Comparison of ENCODE assay signal across 2 cellular contexts in the genomic region with DNA sequence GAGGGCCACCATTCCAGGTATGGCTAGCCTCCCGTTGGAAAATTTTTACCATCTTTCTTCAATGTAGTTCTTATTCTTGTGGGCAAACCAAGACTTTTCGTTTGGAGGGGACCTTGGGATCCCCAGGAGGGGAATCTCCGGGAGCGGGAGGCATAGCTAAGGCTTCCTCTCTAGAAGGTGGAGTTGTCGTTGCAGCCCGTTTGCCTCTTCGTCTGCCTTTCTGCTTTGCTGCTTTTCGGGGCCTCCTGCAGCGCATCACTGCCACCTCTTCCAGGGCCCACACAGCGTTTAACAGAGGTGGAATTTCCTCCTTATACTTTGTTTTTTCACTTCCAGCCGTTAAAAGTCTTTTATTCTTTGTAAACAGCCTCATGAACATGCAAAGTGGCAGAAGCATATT.
TF ChIP-seq lines count a peak whose summit lies in the region.

No MANE protein-coding gene starts in this region.

TF ChIP-seq in SK-N-SH, 30 proteins besides CTCF, POLR2A, EP300 and RAD21:
- TF ChIP-seq NRF1 (IDR thresholded peaks at IDR 0.05; ENCODE audit: low read depth, low read length) (no peak), FOSL2 (IDR thresholded peaks at IDR 0.05; ENCODE audit: borderline replicate concordance, low read depth) (no peak), TAF1 (IDR thresholded peaks at IDR 0.05; ENCODE audit: borderline replicate concordance, low read depth, low read length) (no peak), GABPA (IDR thresholded peaks at IDR 0.05; ENCODE audit: low read depth) (no peak), JUND (IDR thresholded peaks at IDR 0.05) (no peak), FOXM1 (IDR thresholded peaks at IDR 0.05; ENCODE audit: low read depth) (no peak), TCF12 (IDR thresholded peaks at IDR 0.05) (no peak), FOXJ3 (CRISPR knock-in tag; IDR thresholded peaks at IDR 0.05) (no peak), MEF2A (IDR thresholded peaks at IDR 0.05; ENCODE audit: borderline replicate concordance, low read depth) (no peak), POLR2AphosphoS5 (IDR thresholded peaks at IDR 0.05; ENCODE audit: low read depth, low read length) (no peak), YY1 (IDR thresholded peaks at IDR 0.05; ENCODE audit: low read depth) (no peak), CHD2 (IDR thresholded peaks at IDR 0.05; ENCODE audit: low read length, partially characterized antibody) (no peak), SMC3 (IDR thresholded peaks at IDR 0.05; ENCODE audit: low read depth, low read length) (no peak), EZH2phosphoT487 (IDR thresholded peaks at IDR 0.05; ENCODE audit: borderline replicate concordance, low read depth) (no peak)
- TF ChIP-seq, protein P1, sequence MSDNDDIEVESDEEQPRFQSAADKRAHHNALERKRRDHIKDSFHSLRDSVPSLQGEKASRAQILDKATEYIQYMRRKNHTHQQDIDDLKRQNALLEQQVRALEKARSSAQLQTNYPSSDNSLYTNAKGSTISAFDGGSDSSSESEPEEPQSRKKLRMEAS (IDR thresholded peaks at IDR 0.05; ENCODE audit: low read depth), result no peak
- TF ChIP-seq, protein P2, sequence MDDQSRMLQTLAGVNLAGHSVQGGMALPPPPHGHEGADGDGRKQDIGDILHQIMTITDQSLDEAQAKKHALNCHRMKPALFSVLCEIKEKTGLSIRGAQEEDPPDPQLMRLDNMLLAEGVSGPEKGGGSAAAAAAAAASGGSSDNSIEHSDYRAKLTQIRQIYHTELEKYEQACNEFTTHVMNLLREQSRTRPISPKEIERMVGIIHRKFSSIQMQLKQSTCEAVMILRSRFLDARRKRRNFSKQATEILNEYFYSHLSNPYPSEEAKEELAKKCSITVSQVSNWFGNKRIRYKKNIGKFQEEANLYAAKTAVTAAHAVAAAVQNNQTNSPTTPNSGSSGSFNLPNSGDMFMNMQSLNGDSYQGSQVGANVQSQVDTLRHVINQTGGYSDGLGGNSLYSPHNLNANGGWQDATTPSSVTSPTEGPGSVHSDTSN (IDR thresholded peaks at IDR 0.05), result no peak
- TF ChIP-seq, protein P3, sequence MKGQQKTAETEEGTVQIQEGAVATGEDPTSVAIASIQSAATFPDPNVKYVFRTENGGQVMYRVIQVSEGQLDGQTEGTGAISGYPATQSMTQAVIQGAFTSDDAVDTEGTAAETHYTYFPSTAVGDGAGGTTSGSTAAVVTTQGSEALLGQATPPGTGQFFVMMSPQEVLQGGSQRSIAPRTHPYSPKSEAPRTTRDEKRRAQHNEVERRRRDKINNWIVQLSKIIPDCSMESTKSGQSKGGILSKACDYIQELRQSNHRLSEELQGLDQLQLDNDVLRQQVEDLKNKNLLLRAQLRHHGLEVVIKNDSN (IDR thresholded peaks at IDR 0.05; ENCODE audit: borderline replicate concordance, low read depth), result no peak

TF ChIP-seq in SK-N-SH treated with all-trans-retinoic acid at 6 μM for 48 hours, 23 proteins besides CTCF, POLR2A, EP300 and RAD21:
- TF ChIP-seq OSR1 (CRISPR knock-in tag; IDR thresholded peaks at IDR 0.05) (no peak), ISL1 (CRISPR knock-in tag; IDR thresholded peaks at IDR 0.05) (no peak), ZC3H10 (CRISPR knock-in tag; IDR thresholded peaks at IDR 0.05) (no peak), ZFP30 (CRISPR knock-in tag; IDR thresholded peaks at IDR 0.05) (no peak), CSDC2 (CRISPR knock-in tag; IDR thresholded peaks at IDR 0.05) (no peak), ZFP3 (CRISPR knock-in tag; IDR thresholded peaks at IDR 0.05) (no peak), TCF4 (CRISPR knock-in tag; IDR thresholded peaks at IDR 0.05; ENCODE audit: borderline replicate concordance) (no peak), ZNF565 (CRISPR knock-in tag; conservative IDR thresholded peaks at IDR 0.05; ENCODE audit: low read depth) (no peak), ZNF8 (CRISPR knock-in tag; IDR thresholded peaks at IDR 0.05) (no peak), PPARA (CRISPR knock-in tag; IDR thresholded peaks at IDR 0.05; ENCODE audit: borderline replicate concordance) (no peak), ARNTL (CRISPR knock-in tag; IDR thresholded peaks at IDR 0.05; ENCODE audit: borderline replicate concordance, low read depth) (no peak)
- TF ChIP-seq, protein P4, sequence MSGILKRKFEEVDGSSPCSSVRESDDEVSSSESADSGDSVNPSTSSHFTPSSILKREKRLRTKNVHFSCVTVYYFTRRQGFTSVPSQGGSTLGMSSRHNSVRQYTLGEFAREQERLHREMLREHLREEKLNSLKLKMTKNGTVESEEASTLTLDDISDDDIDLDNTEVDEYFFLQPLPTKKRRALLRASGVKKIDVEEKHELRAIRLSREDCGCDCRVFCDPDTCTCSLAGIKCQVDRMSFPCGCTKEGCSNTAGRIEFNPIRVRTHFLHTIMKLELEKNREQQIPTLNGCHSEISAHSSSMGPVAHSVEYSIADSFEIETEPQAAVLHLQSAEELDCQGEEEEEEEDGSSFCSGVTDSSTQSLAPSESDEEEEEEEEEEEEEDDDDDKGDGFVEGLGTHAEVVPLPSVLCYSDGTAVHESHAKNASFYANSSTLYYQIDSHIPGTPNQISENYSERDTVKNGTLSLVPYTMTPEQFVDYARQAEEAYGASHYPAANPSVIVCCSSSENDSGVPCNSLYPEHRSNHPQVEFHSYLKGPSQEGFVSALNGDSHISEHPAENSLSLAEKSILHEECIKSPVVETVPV (CRISPR knock-in tag; IDR thresholded peaks at IDR 0.05), result no peak
TF ChIP-seq in SK-N-SH treated with all-trans-retinoic acid at 6 μM for 48 hours: peak in this region for 0.
